8 cellular contexts compared by ENCODE assay signal in genomic region chr2:46229134-46230063, GRCh38.
DNase-seq lines count a peak whose midpoint lies in the region; ATAC-seq and TF ChIP-seq lines count a peak whose summit lies in the region.

No MANE protein-coding gene starts in this region.

- H3K4me3 ChIP-seq in upper lobe of left lung: no peak overlapping the region

- WGBS in upper lobe of left lung, 2 donors: 69 to 80% methylated on average over 8 to 11 of the region's 11 CpGs

- no peak for TF ChIP-seq CTCF in upper lobe of left lung (IDR thresholded peaks at IDR 0.05)

- no peak for TF ChIP-seq POLR2A in upper lobe of left lung (IDR thresholded peaks at IDR 0.05)

- in situ Hi-C loops in KBM-7 (cut with MboI; ENCODE audit: low pct_unique_long_range_greater_than_20kb, low sequenced_read_pairs): no loop called here

- H3K36me3 Mint-ChIP-seq in central memory CD8-positive, alpha-beta T cell (ENCODE audit: insufficient read depth): peaks cover 1% of the 10 kb centered on the region

- H3K4me1 Mint-ChIP-seq in central memory CD8-positive, alpha-beta T cell: peaks cover 26% of the 10 kb centered on the region

- no peaks in the 10 kb centered on the region for H3K27me3 ChIP-seq in upper lobe of left lung

- peak overlapping the region; percentile 21 for H3K4me3 Mint-ChIP-seq in central memory CD8-positive, alpha-beta T cell

- peak overlapping the region in 3 of 4 donors; percentile 44 to 77 (median 64) for H3K27ac ChIP-seq in upper lobe of left lung

- no peak for TF ChIP-seq EP300 in upper lobe of left lung (IDR thresholded peaks at IDR 0.05)

- peak; percentile 35 for DNase-seq in KBM-7
- DNase-seq in central memory CD8-positive, alpha-beta T cell (ENCODE audit: low spot score in 2 of 2): peak in 1 of 2 donors; percentile 28
- DNase-seq in upper lobe of left lung: no peak
- DNase-seq in HCEC 1CT: no peak
- DNase-seq in dedifferentiated amniotic fluid mesenchymal stem cell (ENCODE audit: extremely low spot score): no peak
- DNase-seq in SW 1271 (lab: John Stamatoyannopoulos, UW): no peak

- H3K9me3 ChIP-seq in upper lobe of left lung: no peaks in the 10 kb centered on the region

- H3K27ac Mint-ChIP-seq in central memory CD8-positive, alpha-beta T cell (ENCODE audit: low read depth): peak overlapping the region; percentile 79

- H3K27me3 Mint-ChIP-seq in central memory CD8-positive, alpha-beta T cell: no peaks in the 10 kb centered on the region

- H3K4me1 ChIP-seq in upper lobe of left lung: peaks cover 6 to 36% (median 18%) of the 10 kb centered on the region in 4 donors

- H3K36me3 ChIP-seq in upper lobe of left lung: no peaks in the 10 kb centered on the region

- H3K9me3 Mint-ChIP-seq in central memory CD8-positive, alpha-beta T cell: no peaks in the 10 kb centered on the region

- peak; percentile 55 for ATAC-seq in GM18502 (IDR thresholded peaks at IDR 0.05; ENCODE audit: poor library complexity, unreplicated experiment)
- peak; percentile 74 for ATAC-seq in GM21529 (IDR thresholded peaks at IDR 0.05; ENCODE audit: unreplicated experiment)
- ATAC-seq in central memory CD8-positive, alpha-beta T cell (replicated peaks; ENCODE audit: extremely low read depth, poor library complexity, severe bottlenecking): peak; percentile 83
- ATAC-seq in upper lobe of left lung (ENCODE audit: low FRiP score in 2 of 2): no peak

Comparison
In these comparisons a context has a peak if more than half of its experiments do, and no peak if none do; other contexts are left out.
1. ATAC-seq: peak in GM18502 (single experiment), GM21529 (single experiment) and central memory CD8-positive, alpha-beta T cell (single experiment); none in upper lobe of left lung (0 of 2).